ENCODE assay signal across 9 cellular contexts in the genomic region with DNA sequence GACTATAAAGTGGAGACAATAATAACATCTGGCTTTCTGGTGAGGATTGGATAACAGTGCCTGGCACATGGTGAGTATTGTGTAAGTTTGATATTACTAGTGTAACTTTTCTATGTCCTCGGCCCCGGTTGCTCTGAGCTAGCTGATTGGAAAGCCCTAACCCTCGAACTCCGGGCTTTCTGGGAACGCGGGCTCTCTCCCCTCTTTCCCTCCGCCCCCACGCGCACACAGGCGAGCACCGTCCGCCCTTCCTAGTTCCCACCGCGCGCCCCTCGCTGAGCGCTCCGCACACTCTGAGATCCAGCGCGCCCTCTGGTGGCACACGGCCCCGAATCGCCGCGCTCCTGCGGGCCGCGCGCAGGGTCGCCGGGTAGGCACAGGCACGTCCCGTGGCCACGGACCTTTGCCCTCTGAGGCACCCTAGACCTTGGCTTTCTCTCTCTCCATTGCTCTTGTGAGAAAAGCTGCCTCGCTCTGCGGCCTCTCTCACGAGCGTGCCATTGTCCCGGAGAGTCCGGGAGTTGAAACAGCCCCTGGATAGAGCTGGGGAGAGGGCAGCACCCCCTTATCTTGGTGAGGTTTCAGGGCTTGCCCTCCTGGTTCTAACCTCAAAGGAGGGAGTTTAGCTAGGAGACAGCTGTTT. TPM values are rescaled to one million over a fixed set of nuclear protein-coding genes. Genes with fewer than 3 reads are reported as not detected.
DNase-seq lines count a peak whose midpoint lies in the region; ATAC-seq and TF ChIP-seq lines count a peak whose summit lies in the region.
"Had no signal": no experiment of that assay in that cellular context is flagged by ENCODE, and none has a peak within 500 bp of the region (broad histone marks: within the 10 kb centered on the region; RNA-seq: fewer than 3 reads in every experiment).

No MANE protein-coding gene starts in this region.

- H3K27ac Mint-ChIP-seq in effector memory CD8-positive, alpha-beta T cell = no peak overlapping the region

- H3K9me3 Mint-ChIP-seq in effector memory CD8-positive, alpha-beta T cell = no peaks in the 10 kb centered on the region

- peak; percentile 75 for TF ChIP-seq CTCF in AG04450 (IDR thresholded peaks at IDR 0.05; ENCODE audit: low read depth, low read length)

- CTCF ChIA-PET in AG04450 (lab: Charles Lee) = interaction anchor here (0.5 to 5.9 kb wide), 44 partner anchors 9 to 642 kb away, joined by 3 to 192 read pairs (median 4); no protein-coding TSS in a partner anchor

- no peaks in the 10 kb centered on the region for H3K9me3 ChIP-seq in AG04450 (ENCODE audit: control insufficient read depth, insufficient read depth, low read length)

- H3K27me3 ChIP-seq in AG04450 (ENCODE audit: control insufficient read depth, insufficient read depth, low read length) = peaks cover 6% of the 10 kb centered on the region

- H3K36me3 Mint-ChIP-seq in effector memory CD8-positive, alpha-beta T cell (ENCODE audit: insufficient read depth) = peaks cover 7% of the 10 kb centered on the region

- POLR2A ChIA-PET in AG04450 (lab: Yijun Ruan, JAX) = no interaction called here

- H3K4me3 Mint-ChIP-seq in effector memory CD8-positive, alpha-beta T cell = no peak overlapping the region

- peaks cover 43 to 96% of the 10 kb centered on the region in 2 donors for H3K27me3 Mint-ChIP-seq in effector memory CD8-positive, alpha-beta T cell

- DNase-seq in AG04450 (ENCODE audit: low read depth, low spot score) (no peak), NCI-H2227 treated with DMSO at 0.1 percent for 48 hours (lab: John Stamatoyannopoulos, UW) (peak; percentile 66), mucosa of gallbladder (ENCODE audit: low spot score) (peak; percentile 29)
- peak; percentile 62 to 67 for DNase-seq in activated CD4-positive, alpha-beta T cell treated with anti-CD3 and anti-CD28 coated beads, Interleukin-2, amount 50 U/mL, for 48 hours
- peak; percentile 22 to 29 (median 22) for DNase-seq in effector memory CD8-positive, alpha-beta T cell
- DNase-seq in stimulated activated naive CD4-positive, alpha-beta T cell (lab: John Stamatoyannopoulos, UW) = peak in 4 of 6 experiments; percentile 2 to 26 (median 22)

- no peaks in the 10 kb centered on the region for H3K4me1 Mint-ChIP-seq in effector memory CD8-positive, alpha-beta T cell (ENCODE audit: low read depth in 2 of 2)

- no peak overlapping the region for H3K27ac ChIP-seq in AG04450 (ENCODE audit: low read depth, low read length)
- H3K27ac ChIP-seq: skin epidermis had no signal

- ATAC-seq in GM18907 (IDR thresholded peaks at IDR 0.05; ENCODE audit: unreplicated experiment) (peak; percentile 66), HG03097 (IDR thresholded peaks at IDR 0.05; ENCODE audit: low FRiP score, unreplicated experiment) (no peak)
- no peak for ATAC-seq in effector memory CD8-positive, alpha-beta T cell (replicated peaks)

- H3K4me3 ChIP-seq in AG04450 (ENCODE audit: low read depth, low read length) = peak overlapping the region; percentile 37

RNA-seq across cellular contexts. Expression of gene ESRRB, which starts 23.2 kb away (rescaled TPM):
- polyA plus RNA-seq in AG04450 (2011; rRNA removed) = not detected in 2 replicates
- 0.05 TPM in 1 of 2 replicates, not detected in the other for polyA minus RNA-seq in AG04450 (2011; rRNA and poly(A)+ RNA removed)
- 0.40 TPM for total RNA-seq in mucosa of gallbladder
